In genomic region chr7:50431316-50431715, GRCh38 we compare ENCODE assay signal across 27 cellular contexts.
"Had no signal": no experiment of that assay in that cellular context is flagged by ENCODE, and none has a peak within 500 bp of the region (broad histone marks: within the 10 kb centered on the region; RNA-seq: fewer than 3 reads in every experiment).

No MANE protein-coding gene starts in this region.

- H3K9me3 Mint-ChIP-seq: mesothelial cell of epicardium; naive B cell; natural killer cell; nephron progenitor cell; neural progenitor cell; stimulated activated memory B cell treated with anti-CD40 and anti-IgM and Interleukin-4, amounts not matched to agents 10 μg/mL and 1 μg/mL and 100 μg/mL, for 72 hours; stimulated activated naive CD8-positive, alpha-beta T cell treated with anti-CD3 and anti-CD28 coated beads, Interleukin-15, amount 100 ng/mL, for 72 hours; type B pancreatic cell had no signal

- DNase-seq: kidney; left colon; left lung; lower lobe of right lung; mammary epithelial cell; mesenchymal stem cell; naive B cell; natural killer cell; nephron progenitor cell; occipital lobe; psoas muscle; right lobe of liver; stimulated activated CD4-positive, alpha-beta T cell treated with anti-CD3 and anti-CD28 coated beads, Interleukin-1b, Interleukin-23, amount 100 ng/mL, for 48 hours; stimulated activated CD4-positive, alpha-beta T cell treated with anti-CD3 and anti-CD28 coated beads, Interleukin-2, amount 100 ng/mL, for 48 hours; stimulated activated CD4-positive, alpha-beta T cell treated with anti-CD3 and anti-CD28 coated beads, Interleukin-4, amount 100 ng/mL, for 4 hours; stimulated activated CD8-positive, alpha-beta memory T cell treated with anti-CD3 and anti-CD28 coated beads, Interleukin-4, amount 100 ng/mL, for 48 hours; stimulated activated naive CD4-positive, alpha-beta T cell treated with Interleukin-2 at 50 U/mL for 16 hours; stimulated activated naive CD8-positive, alpha-beta T cell treated with anti-CD3 and anti-CD28 coated beads, Interleukin-15, amount 100 ng/mL, for 72 hours; uterus had no signal

- H3K4me3 Mint-ChIP-seq: mesothelial cell of epicardium; naive B cell; natural killer cell; nephron progenitor cell; neural progenitor cell; stimulated activated memory B cell treated with anti-CD40 and anti-IgM and Interleukin-4, amounts not matched to agents 10 μg/mL and 1 μg/mL and 100 μg/mL, for 72 hours; stimulated activated naive CD8-positive, alpha-beta T cell treated with anti-CD3 and anti-CD28 coated beads, Interleukin-15, amount 100 ng/mL, for 72 hours; type B pancreatic cell had no signal

- H3K27me3 ChIP-seq: left lung, neural progenitor cell, neutrophil, right lobe of liver, tibial nerve, uterus had no signal

- FAIRE-seq: kidney had no signal

- H3K27ac Mint-ChIP-seq: mesothelial cell of epicardium; naive B cell; natural killer cell; nephron progenitor cell; neural progenitor cell; stimulated activated memory B cell treated with anti-CD40 and anti-IgM and Interleukin-4, amounts not matched to agents 10 μg/mL and 1 μg/mL and 100 μg/mL, for 72 hours; stimulated activated naive CD8-positive, alpha-beta T cell treated with anti-CD3 and anti-CD28 coated beads, Interleukin-15, amount 100 ng/mL, for 72 hours; type B pancreatic cell had no signal

- H3K4me1 Mint-ChIP-seq: mesothelial cell of epicardium; naive B cell; natural killer cell; nephron progenitor cell; stimulated activated memory B cell treated with anti-CD40 and anti-IgM and Interleukin-4, amounts not matched to agents 10 μg/mL and 1 μg/mL and 100 μg/mL, for 72 hours; stimulated activated naive CD8-positive, alpha-beta T cell treated with anti-CD3 and anti-CD28 coated beads, Interleukin-15, amount 100 ng/mL, for 72 hours had no signal

- H3K9me3 ChIP-seq: left lung, lower lobe of right lung, neutrophil, psoas muscle, right lobe of liver, tibial nerve, uterus had no signal

- H3K4me3 ChIP-seq: left lung, lower lobe of right lung, neural progenitor cell, psoas muscle, right lobe of liver, smooth muscle cell, tibial nerve, uterus had no signal

- H3K36me3 Mint-ChIP-seq: mesothelial cell of epicardium; naive B cell; natural killer cell; neural progenitor cell; stimulated activated memory B cell treated with anti-CD40 and anti-IgM and Interleukin-4, amounts not matched to agents 10 μg/mL and 1 μg/mL and 100 μg/mL, for 72 hours; type B pancreatic cell had no signal

- H3K27me3 Mint-ChIP-seq: naive B cell; stimulated activated memory B cell treated with anti-CD40 and anti-IgM and Interleukin-4, amounts not matched to agents 10 μg/mL and 1 μg/mL and 100 μg/mL, for 72 hours; stimulated activated naive CD8-positive, alpha-beta T cell treated with anti-CD3 and anti-CD28 coated beads, Interleukin-15, amount 100 ng/mL, for 72 hours; type B pancreatic cell had no signal

- H3K36me3 ChIP-seq: left lung, lower lobe of right lung, neural progenitor cell, neutrophil, right lobe of liver, tibial nerve had no signal

- H3K4me1 ChIP-seq: left lung, lower lobe of right lung, neural progenitor cell, parathyroid adenoma, psoas muscle, right lobe of liver, tibial nerve, uterus had no signal
